In the genomic region with DNA sequence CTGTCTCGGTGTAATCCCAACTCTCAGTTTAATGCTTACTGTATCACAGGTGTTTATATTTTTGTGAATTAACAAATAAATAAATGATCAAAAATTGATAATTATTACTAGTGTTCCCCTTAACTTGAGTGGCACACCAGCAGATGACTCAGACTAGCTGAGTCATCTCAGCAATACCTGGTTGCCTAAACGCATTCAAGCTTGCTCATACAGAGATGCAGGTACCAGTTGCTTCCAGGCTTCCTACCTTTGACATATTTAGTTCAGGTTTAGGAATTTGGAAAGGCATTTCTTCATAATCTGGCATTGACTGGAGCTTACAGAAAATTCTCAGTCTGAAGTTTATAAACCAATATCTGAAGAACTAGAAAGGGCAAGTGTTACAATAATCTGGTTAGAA, we compare ENCODE assay signal across 25 cellular contexts.
DNase-seq lines count a peak whose midpoint lies in the region; ATAC-seq, FAIRE-seq and TF ChIP-seq lines count a peak whose summit lies in the region.
"Had no signal": no experiment of that assay in that cellular context is flagged by ENCODE, and none has a peak within 500 bp of the region (broad histone marks: within the 10 kb centered on the region; RNA-seq: fewer than 3 reads in every experiment).

No MANE protein-coding gene starts in this region.

- no peak overlapping the region for H3K4me3 Mint-ChIP-seq in GM23338
- H3K4me3 Mint-ChIP-seq: B cell, IgD-negative memory B cell had no signal

- H3K27ac Mint-ChIP-seq in GM23338: no peak overlapping the region
- H3K27ac Mint-ChIP-seq: B cell, IgD-negative memory B cell had no signal

- H3K27ac ChIP-seq in GM23338 (ENCODE audit: low read depth): no peak overlapping the region
- H3K27ac ChIP-seq: A549, GM23248, Peyer's patch had no signal

- no peak for DNase-seq in GM23338 (ENCODE audit: low spot score)
- DNase-seq in NCI-H226: peak; percentile 28
- DNase-seq in bronchial epithelial cell (ENCODE audit: low read depth): peak; percentile 91
- DNase-seq in kidney tubule cell (ENCODE audit: low spot score): peak; percentile 64
- DNase-seq in Right ventricle myocardium superior: no peak
- no peak for DNase-seq in NCI-H187 treated with DMSO at 0.1 percent for 48 hours (lab: John Stamatoyannopoulos, UW)
- no peak for DNase-seq in activated gamma-delta T cell treated with Interleukin-2 at 50 U/mL for 16 hours
- no peak for DNase-seq in mesenteric fat pad (ENCODE audit: low spot score)
- DNase-seq: DMS79, GM23248, MM.1S, NCI-H1092, NCI-H1436, NCI-H2029, NCI-H2227 treated with DMSO at 0.1 percent for 48 hours, NCI-H510A treated with DMSO at 0.1 percent for 48 hours, NCI-H748 treated with DMSO at 0.1 percent for 48 hours, Peyer's patch, SHP77 had no signal

- H3K4me1 ChIP-seq in GM23338 (ENCODE audit: insufficient read depth): no peaks in the 10 kb centered on the region
- H3K4me1 ChIP-seq: A549, HAP-1, Peyer's patch had no signal

- no peak for FAIRE-seq in bronchial epithelial cell (lab: Jason Lieb, UNC)
- FAIRE-seq: A549, D721Med had no signal

- H3K27me3 Mint-ChIP-seq in GM23338 (ENCODE audit: insufficient read depth, low read depth, poor library complexity): peaks cover 4% of the 10 kb centered on the region

- no peaks in the 10 kb centered on the region for H3K79me2 ChIP-seq in GM23338 (replicated peaks; ENCODE audit: insufficient read depth)

- peaks cover 11% of the 10 kb centered on the region; the same call in 2 of the 3 replicates for H3K9me3 Mint-ChIP-seq in GM23338

- H3K4me1 Mint-ChIP-seq in GM23338: no peaks in the 10 kb centered on the region
- H3K4me1 Mint-ChIP-seq: B cell had no signal

- H3K27me3 ChIP-seq in GM23338 (ENCODE audit: insufficient read depth) (no peaks in the 10 kb centered on the region), bronchial epithelial cell (ENCODE audit: control insufficient read depth, insufficient read depth, low read length) (no peaks in the 10 kb centered on the region)
- H3K27me3 ChIP-seq: Peyer's patch had no signal

- intact Hi-C loops in Right ventricle myocardium superior (cut with DNase I): no loop called here

- H3K36me3 ChIP-seq in GM23338 (ENCODE audit: insufficient read depth) (no peaks in the 10 kb centered on the region), bronchial epithelial cell (ENCODE audit: control insufficient read depth, insufficient read depth, low read length) (no peaks in the 10 kb centered on the region)
- H3K36me3 ChIP-seq: HAP-1, Peyer's patch had no signal

- no peaks in the 10 kb centered on the region for H4K20me1 ChIP-seq in GM23338 (replicated peaks; ENCODE audit: insufficient read depth)

- TF ChIP-seq CTCF in GM23338 (conservative IDR thresholded peaks at IDR 0.05; ENCODE audit: low read depth in 2 of 2) (no peak), bronchial epithelial cell (IDR thresholded peaks at IDR 0.05; ENCODE audit: insufficient read depth, low read length, severe bottlenecking) (no peak)

- no peaks in the 10 kb centered on the region for H3F3A ChIP-seq in GM23338 (replicated peaks; ENCODE audit: low read depth)

- H3K4me3 ChIP-seq in GM23338: no peak overlapping the region
- no peak overlapping the region for H3K4me3 ChIP-seq in bronchial epithelial cell (ENCODE audit: low read depth, low read length)
- H3K4me3 ChIP-seq: A549, GM23248, HAP-1, Peyer's patch had no signal

- ATAC-seq in GM23338: no peak
- no peak for ATAC-seq in Right ventricle myocardium superior (ENCODE audit: poor library complexity)
- ATAC-seq: A549 had no signal

- H3K9me2 ChIP-seq in GM23338 (ENCODE audit: insufficient read depth): no peaks in the 10 kb centered on the region

- 0 out of 2 replicates have a peak overlapping the region, but pooled peaks have one; percentile 18 for H2AFZ ChIP-seq in GM23338
- H2AFZ ChIP-seq: GM23248 had no signal

- H3K36me3 Mint-ChIP-seq in GM23338 (ENCODE audit: low read depth): no peaks in the 10 kb centered on the region; the same call in 1 of the 3 replicates
- H3K36me3 Mint-ChIP-seq: CD14-positive monocyte, IgD-negative memory B cell had no signal

- no peak overlapping the region for H3K4me2 ChIP-seq in GM23338
- H3K4me2 ChIP-seq: A549 had no signal

TF ChIP-seq in GM23338, 12 proteins besides CTCF, POLR2A, EP300 and RAD21 (continues in another document):
- TF ChIP-seq EZH2phosphoT487 (IDR thresholded peaks at IDR 0.05; ENCODE audit: unreplicated experiment) (no peak), ZNF462 (CRISPR knock-in tag; IDR thresholded peaks at IDR 0.05) (no peak), POLR2AphosphoS5 (IDR thresholded peaks at IDR 0.05; ENCODE audit: low read depth) (no peak), ZNF331 (CRISPR knock-in tag; IDR thresholded peaks at IDR 0.05; ENCODE audit: low read depth) (no peak)

Comparison
In these comparisons a context has a peak if more than half of its experiments do, and no peak if none do; other contexts are left out.
1. DNase-seq: peak in NCI-H226 (single experiment), bronchial epithelial cell (single experiment) and kidney tubule cell (single experiment); none in GM23338 (single experiment), Right ventricle myocardium superior (single experiment), NCI-H187 treated with DMSO at 0.1 percent for 48 hours (single experiment), activated gamma-delta T cell treated with Interleukin-2 at 50 U/mL for 16 hours (single experiment) and mesenteric fat pad (single experiment).